Comparison of ENCODE assay signal across 16 cellular contexts in the genomic region with DNA sequence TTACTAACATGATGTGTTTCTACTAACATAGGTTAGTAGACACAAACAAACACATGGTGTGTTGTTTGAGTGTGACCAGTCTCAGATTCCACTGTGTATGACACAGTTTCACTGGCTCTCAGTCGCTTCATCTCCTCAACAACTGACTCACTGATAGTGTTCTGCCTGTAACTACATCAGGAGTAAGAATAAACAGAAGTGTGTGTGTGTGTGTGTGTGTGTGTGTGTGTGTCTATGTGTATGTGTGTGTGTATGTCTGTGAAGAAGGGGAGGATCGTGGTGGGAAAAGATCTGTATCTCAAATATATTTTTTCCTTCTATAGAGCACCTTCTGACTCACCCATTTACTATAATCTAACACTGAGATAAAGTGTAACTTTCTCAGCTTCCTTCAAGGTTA.
A peak's percentile ranks its signal among the peaks of the same experiment; 100 is the strongest.
DNase-seq lines count a peak whose midpoint lies in the region; ATAC-seq, FAIRE-seq and TF ChIP-seq lines count a peak whose summit lies in the region.
"Had no signal": no experiment of that assay in that cellular context is flagged by ENCODE, and none has a peak within 500 bp of the region (broad histone marks: within the 10 kb centered on the region; RNA-seq: fewer than 3 reads in every experiment).

No MANE protein-coding gene starts in this region.

- intact Hi-C loops in Calu3 (cut with micrococcal nuclease; ENCODE audit: unreplicated experiment): no loop called here

- no peaks in the 10 kb centered on the region for H3K27me3 Mint-ChIP-seq in Calu3 (ENCODE audit: unreplicated experiment)
- H3K27me3 Mint-ChIP-seq: activated CD4-positive, alpha-beta memory T cell treated with anti-CD3 and anti-CD28 coated beads for 36 hours; activated naive CD8-positive, alpha-beta T cell had no signal

- no peaks in the 10 kb centered on the region for H3K9me3 Mint-ChIP-seq in Calu3 (ENCODE audit: low read depth, unreplicated experiment)
- H3K9me3 Mint-ChIP-seq: activated CD4-positive, alpha-beta memory T cell treated with anti-CD3 and anti-CD28 coated beads for 36 hours had no signal

- no peaks in the 10 kb centered on the region for H3K27me3 ChIP-seq in KMS-11 (ENCODE audit: insufficient read depth, low read depth)
- H3K27me3 ChIP-seq in adipocyte (replicated peaks; ENCODE audit: control insufficient read depth, insufficient read depth, low read length): no peaks in the 10 kb centered on the region
- H3K27me3 ChIP-seq in kidney epithelial cell (ENCODE audit: control insufficient read depth, insufficient read depth, low read length): no peaks in the 10 kb centered on the region
- H3K27me3 ChIP-seq in H7 (ENCODE audit: control insufficient read depth, insufficient read depth, low read length): no peaks in the 10 kb centered on the region
- H3K27me3 ChIP-seq: right lobe of liver had no signal

- no TSS peak for BruUV-seq in Calu3 (replicated peaks; lab: Mats Ljungman, UMichigan)

- TF ChIP-seq CTCF in KMS-11 (conservative IDR thresholded peaks at IDR 0.05; ENCODE audit: low read depth, low read length) (no peak), kidney epithelial cell (IDR thresholded peaks at IDR 0.05; ENCODE audit: insufficient read depth, low read length, poor library complexity, severe bottlenecking) (no peak), Calu3 (IDR thresholded peaks at IDR 0.05; ENCODE audit: unreplicated experiment) (no peak)

- CTCF ChIA-PET in Calu3 (lab: Charles Lee): interaction anchor here (0.7 to 1.1 kb wide), 3 partner anchors 12 to 106 kb away, joined by 3 read pairs; no protein-coding TSS in a partner anchor

- FAIRE-seq in frontal cortex (lab: Jason Lieb, UNC): no peak
- FAIRE-seq: H54 had no signal

- H3K4me1 Mint-ChIP-seq in Calu3 (ENCODE audit: low read depth, unreplicated experiment): peaks cover 5% of the 10 kb centered on the region

- H3K27ac Mint-ChIP-seq in Calu3 (ENCODE audit: unreplicated experiment): no peak overlapping the region
- H3K27ac Mint-ChIP-seq: activated CD4-positive, alpha-beta memory T cell treated with anti-CD3 and anti-CD28 coated beads for 36 hours; activated naive CD8-positive, alpha-beta T cell had no signal

- H3K9me3 ChIP-seq in adipocyte (ENCODE audit: control insufficient read depth, low read length): no peaks in the 10 kb centered on the region
- H3K9me3 ChIP-seq: right lobe of liver had no signal

- H3K4me3 ChIP-seq in KMS-11 (IDR thresholded peaks at IDR 0.05; ENCODE audit: insufficient read depth, low read depth, low read length) (no peak overlapping the region), adipocyte (ENCODE audit: low read length) (no peak overlapping the region), kidney epithelial cell (ENCODE audit: low read depth, low read length) (no peak overlapping the region), H7 (ENCODE audit: insufficient read depth, low read depth, low read length) (no peak overlapping the region)
- H3K4me3 ChIP-seq: right lobe of liver had no signal

- no peaks in the 10 kb centered on the region for H3K79me2 ChIP-seq in KMS-11 (ENCODE audit: insufficient read depth, low read depth)

- H3K27ac ChIP-seq in KMS-11: no peak overlapping the region
- H3K27ac ChIP-seq: right lobe of liver had no signal

- H2AFZ ChIP-seq in KMS-11 (ENCODE audit: low read depth): no peak overlapping the region

- ATAC-seq in GM18861 (IDR thresholded peaks at IDR 0.05; ENCODE audit: unreplicated experiment): no peak
- ATAC-seq: Panc1, right lobe of liver had no signal

- H4K20me1 ChIP-seq in KMS-11 (ENCODE audit: insufficient read depth): no peaks in the 10 kb centered on the region

- peak overlapping the region; percentile 41; the same call in 1 of the 2 replicates for H3K4me2 ChIP-seq in KMS-11

- H3K36me3 ChIP-seq in KMS-11 (ENCODE audit: insufficient read depth): no peaks in the 10 kb centered on the region
- no peaks in the 10 kb centered on the region for H3K36me3 ChIP-seq in adipocyte (ENCODE audit: control insufficient read depth, insufficient read depth, low read length, severe bottlenecking)
- H3K36me3 ChIP-seq in kidney epithelial cell (ENCODE audit: control insufficient read depth, insufficient read depth, low read length): no peaks in the 10 kb centered on the region
- H3K36me3 ChIP-seq in H7 (replicated peaks; ENCODE audit: control insufficient read depth, insufficient read depth, low read length): no peaks in the 10 kb centered on the region
- H3K36me3 ChIP-seq: right lobe of liver had no signal

- DNase-seq in AG20443 (ENCODE audit: low spot score): peak; percentile 17
- peak; percentile 27 for DNase-seq in adipocyte (ENCODE audit: low read depth)
- DNase-seq in kidney epithelial cell (ENCODE audit: low read depth): peak; percentile 28
- DNase-seq in H7: no peak
- no peak for DNase-seq in frontal cortex (ENCODE audit: low spot score in 2 of 2)
- no peak for DNase-seq in Calu3
- DNase-seq: activated CD4-positive, alpha-beta memory T cell treated with anti-CD3 and anti-CD28 coated beads for 36 hours; C1 segment of cervical spinal cord; right lobe of liver; stimulated activated CD4-positive, alpha-beta T cell treated with anti-CD3 and anti-CD28 coated beads, Interleukin-4, amount 100 ng/mL, for 4 hours; stimulated activated naive CD4-positive, alpha-beta T cell treated with Interleukin-2 at 50 U/mL for 16 hours had no signal

- H3K36me3 Mint-ChIP-seq in Calu3 (ENCODE audit: insufficient read depth, unreplicated experiment): no peaks in the 10 kb centered on the region
- H3K36me3 Mint-ChIP-seq: activated CD4-positive, alpha-beta memory T cell treated with anti-CD3 and anti-CD28 coated beads for 36 hours; activated naive CD8-positive, alpha-beta T cell had no signal

- no peak overlapping the region for H3K9ac ChIP-seq in KMS-11
- no peak overlapping the region for H3K9ac ChIP-seq in adipocyte (ENCODE audit: low read length)

- H3K4me1 ChIP-seq in KMS-11 (ENCODE audit: low read depth, poor library complexity, severe bottlenecking): peaks cover 67% of the 10 kb centered on the region
- no peaks in the 10 kb centered on the region for H3K4me1 ChIP-seq in adipocyte (ENCODE audit: control insufficient read depth, insufficient read depth, low read length)
- H3K4me1 ChIP-seq: right lobe of liver had no signal

- no peak overlapping the region for H3K4me3 Mint-ChIP-seq in Calu3 (ENCODE audit: low read depth, unreplicated experiment)
- H3K4me3 Mint-ChIP-seq: activated CD4-positive, alpha-beta memory T cell treated with anti-CD3 and anti-CD28 coated beads for 36 hours; activated naive CD8-positive, alpha-beta T cell had no signal

Comparison
In these comparisons a context has a peak if more than half of its experiments do, and no peak if none do; other contexts are left out.
1. DNase-seq: peak in AG20443 (single experiment), adipocyte (single experiment) and kidney epithelial cell (single experiment); none in H7 (single experiment), frontal cortex (0 of 2) and Calu3 (single experiment).